ENCODE assay signal across 21 cellular contexts in the genomic region with DNA sequence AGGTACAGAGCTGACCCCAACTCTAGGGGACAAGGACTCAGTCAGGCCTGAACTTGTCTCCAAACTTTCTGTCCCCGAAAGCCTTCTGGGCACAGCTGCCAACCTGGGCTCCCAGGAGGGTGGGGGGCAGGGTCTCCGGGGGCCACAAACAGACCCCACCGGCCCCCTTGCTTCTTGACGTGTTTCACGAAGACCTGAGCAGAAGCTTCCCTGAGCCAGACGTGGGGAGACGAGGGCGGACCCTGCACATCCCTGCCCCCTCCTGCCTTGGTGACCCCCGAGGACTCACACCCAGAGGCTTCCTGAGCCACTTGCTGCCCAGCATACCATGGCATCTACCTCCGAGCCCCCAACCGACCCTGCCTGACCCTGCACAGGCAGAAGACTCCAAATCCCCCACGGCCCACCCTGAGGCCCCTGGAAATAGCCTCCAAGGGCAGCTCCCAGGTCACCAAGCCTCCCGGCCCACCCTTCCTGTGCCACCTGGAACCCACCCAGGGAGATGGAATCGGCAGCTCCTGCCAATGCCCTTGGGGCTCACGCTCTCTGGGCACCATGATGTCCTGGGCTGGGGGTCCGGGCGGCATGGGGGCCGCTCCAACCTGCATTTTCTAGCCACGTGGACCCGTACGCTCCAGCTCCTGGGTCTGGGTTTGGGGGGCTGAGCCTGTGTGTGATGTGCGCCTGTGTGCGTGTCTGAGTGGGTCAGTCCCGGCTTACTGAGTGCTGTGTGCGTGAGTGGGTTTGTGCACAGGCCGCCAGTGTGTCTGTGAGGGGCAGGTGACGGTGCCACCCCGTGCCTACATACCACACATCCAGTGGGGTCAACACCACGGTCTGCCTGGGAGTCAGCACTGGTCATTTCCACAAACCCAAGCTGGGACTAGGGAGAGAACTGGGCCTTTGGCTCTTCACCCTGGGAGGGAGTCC. TPM values are rescaled to one million over a fixed set of nuclear protein-coding genes. Genes with fewer than 3 reads are reported as not detected.
DNase-seq lines count a peak whose midpoint lies in the region; ATAC-seq, FAIRE-seq and TF ChIP-seq lines count a peak whose summit lies in the region.
"Had no signal": no experiment of that assay in that cellular context is flagged by ENCODE, and none has a peak within 500 bp of the region (broad histone marks: within the 10 kb centered on the region; RNA-seq: fewer than 3 reads in every experiment).

No MANE protein-coding gene starts in this region.

- H3K27me3 ChIP-seq in HepG2 (ENCODE audit: control insufficient read depth in 1 of 2, insufficient read depth in 2 of 2, low read length in 2 of 2): peaks cover 41 to 69% of the 10 kb centered on the region in 2 experiments
- no peaks in the 10 kb centered on the region for H3K27me3 ChIP-seq in right lobe of liver
- peaks cover 47% of the 10 kb centered on the region for H3K27me3 ChIP-seq in gastroesophageal sphincter

- POLR2A ChIA-PET in HepG2 (lab: Yijun Ruan, JAX): interaction anchor here (0.8 to 2.2 kb wide), 3 partner anchors 18 to 325 kb away, joined by 3 to 11 read pairs (median 3); a partner anchor contains a TSS

- TF ChIP-seq EP300 in HepG2 (IDR thresholded peaks at IDR 0.05; ENCODE audit: low read depth in 2 of 2, low read length in 2 of 2) (no peak), HepG2 (CRISPR knock-in tag; IDR thresholded peaks at IDR 0.05; ENCODE audit: borderline replicate concordance) (no peak), gastroesophageal sphincter (IDR thresholded peaks at IDR 0.05) (no peak)

- intact Hi-C loops in HepG2 (cut with micrococcal nuclease; ENCODE audit: unreplicated experiment): loop anchor here (2.0 to 10.0 kb wide), 5 partner anchors 88 to 433 kb away; a partner anchor contains a TSS
- intact Hi-C loops in right lobe of liver (cut with DNase I): loop anchor here (10.0 kb wide), 1 partner anchor 435 kb away; a partner anchor contains a TSS

- peak overlapping the region; percentile 54; the same call in 1 of the 2 replicates for H3K4me2 ChIP-seq in HepG2 (ENCODE audit: low read depth, low read length)

- peaks cover 51% of the 10 kb centered on the region for H3K4me1 ChIP-seq in HepG2 (ENCODE audit: insufficient read depth, low read length)
- H3K4me1 ChIP-seq in right lobe of liver: peaks cover 0 to 13% (median 6%) of the 10 kb centered on the region in 4 donors
- peaks cover 0 to 33% (median 12%) of the 10 kb centered on the region in 3 donors for H3K4me1 ChIP-seq in gastroesophageal sphincter

- TF ChIP-seq CTCF in HepG2 (CRISPR knock-in tag; IDR thresholded peaks at IDR 0.05) (no peak), right lobe of liver (IDR thresholded peaks at IDR 0.05) (no peak), glutamatergic neuron (IDR thresholded peaks at IDR 0.05; ENCODE audit: partially characterized antibody, unreplicated experiment) (no peak), gastroesophageal sphincter (IDR thresholded peaks at IDR 0.05) (no peak)

- WGBS in HepG2 (ENCODE audit: low lambda C conversion rate): 49% methylated on average over 24 of the region's 29 CpGs
- WGBS in right lobe of liver (ENCODE audit: insufficient coverage, low coverage, low lambda C conversion rate, missing lambda C conversion rate): no CpG with 5 or more reads among the region's 29 CpGs
- 100% methylated on average over 1 to 2 of the region's 29 CpGs for WGBS in gastroesophageal sphincter (ENCODE audit: low coverage in 1 of 2), 2 donors

- TF ChIP-seq RAD21 in HepG2 (CRISPR knock-in tag; IDR thresholded peaks at IDR 0.05): no peak

- DNase-seq in HepG2 (ENCODE audit: low spot score): no peak
- no peak for DNase-seq in right lobe of liver
- DNase-seq in glutamatergic neuron: no peak
- no peak for DNase-seq in GDM1 (lab: John Stamatoyannopoulos, UW)
- DNase-seq: activated CD4-positive, CD25-positive, alpha-beta regulatory T cell treated with anti-CD3 and anti-CD28 coated beads, Interleukin-2, amount 50 U/mL, for 72 hours; activated CD8-positive, alpha-beta memory T cell treated with anti-CD3 and anti-CD28 coated beads, Interleukin-2, amount 10 ng/mL, durations not matched to agents 7 days and 5 days; CD4-positive, alpha-beta T cell; Kasumi-1; left cardiac atrium; SIG-M5; stimulated activated CD4-positive, alpha-beta T cell treated with anti-CD3 and anti-CD28 coated beads, Interleukin-15, amount 100 ng/mL, for 24 hours; stimulated activated naive CD4-positive, alpha-beta T cell; tibial artery had no signal

- no peak overlapping the region for H2AFZ ChIP-seq in HepG2 (ENCODE audit: low read length)

- no peaks in the 10 kb centered on the region for H3K36me3 ChIP-seq in HepG2 (replicated peaks in 1 of 2; ENCODE audit: control insufficient read depth in 1 of 2, insufficient read depth in 2 of 2, low read length in 2 of 2)
- no peaks in the 10 kb centered on the region for H3K36me3 ChIP-seq in right lobe of liver
- no peaks in the 10 kb centered on the region for H3K36me3 ChIP-seq in gastroesophageal sphincter
- H3K36me3 ChIP-seq: tibial artery had no signal

- H3K27ac Mint-ChIP-seq in glutamatergic neuron (ENCODE audit: unreplicated experiment): peak overlapping the region; percentile 22
- H3K27ac Mint-ChIP-seq: activated CD8-positive, alpha-beta memory T cell treated with anti-CD3 and anti-CD28 coated beads, Interleukin-2, amount 10 ng/mL, durations not matched to agents 7 days and 5 days; activated T-helper 2 cell treated with anti-CD3 and anti-CD28 coated beads, Interferon-gamma antibody, Interleukin-2, Interleukin-4, amounts not matched to agents 10 μg/mL and 5 μg/mL and 100 μg/mL, durations not matched to agents 14 hours and 24 hours and 36 hours; CD4-positive, alpha-beta T cell had no signal

- H3K4me3 ChIP-seq in HepG2 (replicated peaks in 1 of 3; ENCODE audit: insufficient read depth in 1 of 3, low read depth in 2 of 3, low read length in 3 of 3): peak overlapping the region in 1 of 3 experiments; percentile 15; a peak in 1 of 6 replicates
- H3K4me3 ChIP-seq in right lobe of liver: no peak overlapping the region
- H3K4me3 ChIP-seq in gastroesophageal sphincter: no peak overlapping the region
- H3K4me3 ChIP-seq: tibial artery had no signal

- no peak overlapping the region for H3K9ac ChIP-seq in HepG2 (ENCODE audit: insufficient read depth, low read depth, low read length)

- CTCF ChIA-PET in HepG2 (lab: Yijun Ruan, JAX; ENCODE audit: low intra/inter-chr PET ratio, low total read pairs): interaction anchor here (2.7 kb wide), 1 partner anchor 40 kb away, joined by 29 read pairs; no protein-coding TSS in a partner anchor

- H3K27ac ChIP-seq in HepG2 (ENCODE audit: extremely low read length, insufficient read depth, low read length) (no peak overlapping the region), right lobe of liver (no peak overlapping the region), gastroesophageal sphincter (no peak overlapping the region)
- H3K27ac ChIP-seq: tibial artery had no signal

- no TSS peak for BruUV-seq in HepG2 (replicated peaks; lab: Mats Ljungman, UMichigan)

- peaks cover 5% of the 10 kb centered on the region for H3K36me3 Mint-ChIP-seq in glutamatergic neuron (ENCODE audit: unreplicated experiment)
- H3K36me3 Mint-ChIP-seq: activated CD8-positive, alpha-beta memory T cell treated with anti-CD3 and anti-CD28 coated beads, Interleukin-2, amount 10 ng/mL, durations not matched to agents 7 days and 5 days had no signal

- no peak for ATAC-seq in HepG2
- no peak for ATAC-seq in right lobe of liver
- no peak for ATAC-seq in gastroesophageal sphincter
- ATAC-seq in HG03521 (IDR thresholded peaks at IDR 0.05; ENCODE audit: unreplicated experiment): no peak
- ATAC-seq: activated CD8-positive, alpha-beta memory T cell treated with anti-CD3 and anti-CD28 coated beads, Interleukin-2, amount 10 ng/mL, durations not matched to agents 7 days and 5 days; left cardiac atrium had no signal

- no peaks in the 10 kb centered on the region for H3K9me3 ChIP-seq in HepG2 (ENCODE audit: low read length)
- H3K9me3 ChIP-seq in right lobe of liver: no peaks in the 10 kb centered on the region
- H3K9me3 ChIP-seq in gastroesophageal sphincter: no peaks in the 10 kb centered on the region
- H3K9me3 ChIP-seq: tibial artery had no signal

- peaks cover 6% of the 10 kb centered on the region for H3K4me1 Mint-ChIP-seq in glutamatergic neuron (ENCODE audit: low read depth, unreplicated experiment)

- no peaks in the 10 kb centered on the region for H3K79me2 ChIP-seq in HepG2 (ENCODE audit: insufficient read depth, low read length)

- in situ Hi-C loops in HepG2 (cut with HindIII; ENCODE audit: extremely low pct_ligation_motif_present, low pct_unique_long_range_greater_than_20kb): loop anchor here (5.0 kb wide), 1 partner anchor 38 kb away; no protein-coding TSS in a partner anchor

- peaks cover 8% of the 10 kb centered on the region for H3K9me3 Mint-ChIP-seq in glutamatergic neuron (ENCODE audit: unreplicated experiment)
- H3K9me3 Mint-ChIP-seq: activated T-helper 2 cell treated with anti-CD3 and anti-CD28 coated beads, Interferon-gamma antibody, Interleukin-2, Interleukin-4, amounts not matched to agents 10 μg/mL and 5 μg/mL and 100 μg/mL, durations not matched to agents 14 hours and 24 hours and 36 hours; CD4-positive, alpha-beta T cell had no signal

- H3K27me3 Mint-ChIP-seq in glutamatergic neuron (ENCODE audit: unreplicated experiment): peaks cover 8% of the 10 kb centered on the region
- H3K27me3 Mint-ChIP-seq: CD4-positive, alpha-beta T cell had no signal

- FAIRE-seq in HepG2 (lab: Jason Lieb, UNC): no peak
- FAIRE-seq: frontal cortex had no signal

- no peak for TF ChIP-seq POLR2A in HepG2 (IDR thresholded peaks at IDR 0.05; ENCODE audit: insufficient read depth in 1 of 2, low read depth in 2 of 2, low read length in 2 of 2)
- TF ChIP-seq POLR2A in right lobe of liver (IDR thresholded peaks at IDR 0.05): no peak
- TF ChIP-seq POLR2A in gastroesophageal sphincter (IDR thresholded peaks at IDR 0.05): no peak

- H3K4me3 Mint-ChIP-seq in glutamatergic neuron (ENCODE audit: unreplicated experiment): no peak overlapping the region
- H3K4me3 Mint-ChIP-seq: activated CD8-positive, alpha-beta memory T cell treated with anti-CD3 and anti-CD28 coated beads, Interleukin-2, amount 10 ng/mL, durations not matched to agents 7 days and 5 days; CD4-positive, alpha-beta T cell had no signal

- H4K20me1 ChIP-seq in HepG2 (ENCODE audit: insufficient read depth, low read length): no peaks in the 10 kb centered on the region

RNA-seq across cellular contexts. Expression of a gene that starts 2.5 kb away (rescaled TPM):
- not detected in 2 replicates for total RNA-seq in HepG2 (2016; rRNA removed; fragmentation: Illumina TruSeq; extraction: Trizol)
- not detected in 2 replicates for total RNA-seq in HepG2 (2016; cell fraction: cytosol; rRNA removed; fragmentation: Illumina TruSeq; extraction: Trizol; ENCODE audit: low read depth)
- total RNA-seq in HepG2 (2016; cell fraction: insoluble cytoplasmic fraction; rRNA removed; fragmentation: Illumina TruSeq; extraction: Trizol): not detected in 2 replicates
- total RNA-seq in HepG2 (2016; cell fraction: membrane; rRNA removed; fragmentation: Illumina TruSeq; extraction: Trizol): not detected in 2 replicates
- not detected in 2 replicates for total RNA-seq in HepG2 (2016; cell fraction: nucleus; rRNA removed; fragmentation: Illumina TruSeq; extraction: Trizol)
- 0.07 and 0.08 TPM in 2 replicates for polyA plus RNA-seq in HepG2 (2011; rRNA removed)
- 0.05 and 0.08 TPM in 2 replicates for polyA plus RNA-seq in HepG2 (2011; cell fraction: cytosol; rRNA removed)
- 0.27 and 0.42 TPM in 2 replicates for polyA plus RNA-seq in HepG2 (2011; cell fraction: nucleus; rRNA removed)
- 0.09 and 0.11 TPM in 2 replicates for polyA plus RNA-seq in HepG2 (2012)
- not detected in 2 replicates for polyA plus RNA-seq in HepG2 (2016; cell fraction: cytosol; fragmentation: Illumina TruSeq; extraction: Trizol; ENCODE audit: low read depth)
- not detected in 2 replicates for polyA plus RNA-seq in HepG2 (2016; cell fraction: insoluble cytoplasmic fraction; fragmentation: Illumina TruSeq; extraction: Trizol; ENCODE audit: low read depth)
- polyA plus RNA-seq in HepG2 (2016; cell fraction: membrane; fragmentation: Illumina TruSeq; extraction: Trizol; ENCODE audit: low read depth): not detected in 2 replicates
- polyA plus RNA-seq in HepG2 (2016; cell fraction: nucleus; fragmentation: Illumina TruSeq; extraction: Trizol; ENCODE audit: insufficient read depth, low read depth): not detected in 2 replicates
- 0.18 and 9.4 TPM in 2 replicates for polyA minus RNA-seq in HepG2 (2011; rRNA and poly(A)+ RNA removed; ENCODE audit: low replicate concordance)
- polyA minus RNA-seq in HepG2 (2011; cell fraction: cytosol; rRNA and poly(A)+ RNA removed): not detected in 2 replicates
- 0.12 and 0.13 TPM in 2 replicates for polyA minus RNA-seq in HepG2 (2011; cell fraction: nucleus; rRNA and poly(A)+ RNA removed)
- total RNA-seq in right lobe of liver: 10 to 100 TPM in 1 of 6 experiments, 1 to 10 TPM in 3, under 1 TPM in 2; 0.78 to 11.0 (median 3.6) TPM
- total RNA-seq in glutamatergic neuron (ENCODE audit: unreplicated experiment): 0.17 TPM
- 1 to 10 TPM in 1 of 4 donors, under 1 TPM in 2, not detected in 1; 0.13 to 2.1 (median 0.42) TPM for total RNA-seq in gastroesophageal sphincter
- total RNA-seq: A673, epithelial cell of proximal tubule, frontal cortex had no signal

RNA-seq across cellular contexts. Expression of a gene that starts 7.8 kb away (rescaled TPM):
- total RNA-seq in HepG2 (2016; rRNA removed; fragmentation: Illumina TruSeq; extraction: Trizol) (not detected in 2 replicates), right lobe of liver (not detected), glutamatergic neuron (ENCODE audit: unreplicated experiment) (not detected), gastroesophageal sphincter (not detected)
- total RNA-seq in HepG2 (2016; cell fraction: cytosol; rRNA removed; fragmentation: Illumina TruSeq; extraction: Trizol; ENCODE audit: low read depth): not detected in 2 replicates
- not detected in 2 replicates for total RNA-seq in HepG2 (2016; cell fraction: insoluble cytoplasmic fraction; rRNA removed; fragmentation: Illumina TruSeq; extraction: Trizol)
- not detected in 2 replicates for total RNA-seq in HepG2 (2016; cell fraction: membrane; rRNA removed; fragmentation: Illumina TruSeq; extraction: Trizol)
- not detected in 2 replicates for total RNA-seq in HepG2 (2016; cell fraction: nucleus; rRNA removed; fragmentation: Illumina TruSeq; extraction: Trizol)
- 0.09 TPM in 1 of 2 replicates, not detected in the other for polyA plus RNA-seq in HepG2 (2011; rRNA removed)
- not detected in 2 replicates for polyA plus RNA-seq in HepG2 (2011; cell fraction: cytosol; rRNA removed)
- 0.10 and 0.37 TPM in 2 replicates for polyA plus RNA-seq in HepG2 (2011; cell fraction: nucleus; rRNA removed)
- polyA plus RNA-seq in HepG2 (2012): 0.17 TPM in 1 of 2 replicates, not detected in the other
- not detected in 2 replicates for polyA plus RNA-seq in HepG2 (2016; cell fraction: cytosol; fragmentation: Illumina TruSeq; extraction: Trizol; ENCODE audit: low read depth)
- not detected in 2 replicates for polyA plus RNA-seq in HepG2 (2016; cell fraction: insoluble cytoplasmic fraction; fragmentation: Illumina TruSeq; extraction: Trizol; ENCODE audit: low read depth)
- polyA plus RNA-seq in HepG2 (2016; cell fraction: membrane; fragmentation: Illumina TruSeq; extraction: Trizol; ENCODE audit: low read depth): not detected in 2 replicates
- not detected in 2 replicates for polyA plus RNA-seq in HepG2 (2016; cell fraction: nucleus; fragmentation: Illumina TruSeq; extraction: Trizol; ENCODE audit: insufficient read depth, low read depth)
- 0.28 TPM in 1 of 2 replicates, not detected in the other for polyA minus RNA-seq in HepG2 (2011; rRNA and poly(A)+ RNA removed; ENCODE audit: low replicate concordance)
- polyA minus RNA-seq in HepG2 (2011; cell fraction: cytosol; rRNA and poly(A)+ RNA removed): not detected in 2 replicates
- not detected in 2 replicates for polyA minus RNA-seq in HepG2 (2011; cell fraction: nucleus; rRNA and poly(A)+ RNA removed)
- total RNA-seq: A673; activated CD8-positive, alpha-beta memory T cell treated with anti-CD3 and anti-CD28 coated beads, Interleukin-2, amount 10 ng/mL, durations not matched to agents 7 days and 5 days; activated T-helper 2 cell treated with anti-CD3 and anti-CD28 coated beads, Interferon-gamma antibody, Interleukin-2, Interleukin-4, amounts not matched to agents 10 μg/mL and 5 μg/mL and 100 μg/mL, durations not matched to agents 14 hours and 24 hours and 36 hours; CD4-positive, alpha-beta T cell; dermis microvascular lymphatic vessel endothelial cell; epithelial cell of proximal tubule; frontal cortex; left cardiac atrium; mononuclear cell had no signal

RNA-seq across cellular contexts. Expression of a gene that starts 14.3 kb away (rescaled TPM):
- not detected in 2 replicates for total RNA-seq in HepG2 (2016; rRNA removed; fragmentation: Illumina TruSeq; extraction: Trizol)
- not detected in 2 replicates for total RNA-seq in HepG2 (2016; cell fraction: cytosol; rRNA removed; fragmentation: Illumina TruSeq; extraction: Trizol; ENCODE audit: low read depth)
- not detected in 2 replicates for total RNA-seq in HepG2 (2016; cell fraction: insoluble cytoplasmic fraction; rRNA removed; fragmentation: Illumina TruSeq; extraction: Trizol)
- not detected in 2 replicates for total RNA-seq in HepG2 (2016; cell fraction: membrane; rRNA removed; fragmentation: Illumina TruSeq; extraction: Trizol)
- total RNA-seq in HepG2 (2016; cell fraction: nucleus; rRNA removed; fragmentation: Illumina TruSeq; extraction: Trizol): not detected in 2 replicates
- polyA plus RNA-seq in HepG2 (2011; rRNA removed): 0.07 and 0.13 TPM in 2 replicates
- 0.19 and 0.23 TPM in 2 replicates for polyA plus RNA-seq in HepG2 (2011; cell fraction: cytosol; rRNA removed)
- 0.45 and 0.48 TPM in 2 replicates for polyA plus RNA-seq in HepG2 (2011; cell fraction: nucleus; rRNA removed)
- polyA plus RNA-seq in HepG2 (2012): 0.05 TPM in 1 of 2 replicates, not detected in the other
- polyA plus RNA-seq in HepG2 (2016; cell fraction: cytosol; fragmentation: Illumina TruSeq; extraction: Trizol; ENCODE audit: low read depth): not detected in 2 replicates
- polyA plus RNA-seq in HepG2 (2016; cell fraction: insoluble cytoplasmic fraction; fragmentation: Illumina TruSeq; extraction: Trizol; ENCODE audit: low read depth): not detected in 2 replicates
- not detected in 2 replicates for polyA plus RNA-seq in HepG2 (2016; cell fraction: membrane; fragmentation: Illumina TruSeq; extraction: Trizol; ENCODE audit: low read depth)
- not detected in 2 replicates for polyA plus RNA-seq in HepG2 (2016; cell fraction: nucleus; fragmentation: Illumina TruSeq; extraction: Trizol; ENCODE audit: insufficient read depth, low read depth)
- 0.10 and 0.84 TPM in 2 replicates for polyA minus RNA-seq in HepG2 (2011; rRNA and poly(A)+ RNA removed; ENCODE audit: low replicate concordance)
- not detected in 2 replicates for polyA minus RNA-seq in HepG2 (2011; cell fraction: cytosol; rRNA and poly(A)+ RNA removed)
- polyA minus RNA-seq in HepG2 (2011; cell fraction: nucleus; rRNA and poly(A)+ RNA removed): not detected in 2 replicates
- not detected for total RNA-seq in right lobe of liver
- total RNA-seq in glutamatergic neuron (ENCODE audit: unreplicated experiment): 9.3 TPM
- under 1 TPM in 1 of 4 donors, not detected in 3; 0.27 TPM for total RNA-seq in gastroesophageal sphincter

RNA-seq across cellular contexts. Expression of a gene that starts 19.1 kb away (rescaled TPM):
- total RNA-seq in HepG2 (2016; rRNA removed; fragmentation: Illumina TruSeq; extraction: Trizol) (6.0 and 7.0 TPM in 2 replicates), right lobe of liver (10 to 100 TPM; 50.2 to 99.4 (median 76.7) TPM), glutamatergic neuron (ENCODE audit: unreplicated experiment) (293 TPM), gastroesophageal sphincter (100 to 1,000 TPM; 114 to 256 (median 162) TPM)
- total RNA-seq in HepG2 (2016; cell fraction: cytosol; rRNA removed; fragmentation: Illumina TruSeq; extraction: Trizol; ENCODE audit: low read depth): 21.9 and 23.8 TPM in 2 replicates
- 4.3 and 5.4 TPM in 2 replicates for total RNA-seq in HepG2 (2016; cell fraction: insoluble cytoplasmic fraction; rRNA removed; fragmentation: Illumina TruSeq; extraction: Trizol)
- total RNA-seq in HepG2 (2016; cell fraction: membrane; rRNA removed; fragmentation: Illumina TruSeq; extraction: Trizol): 16.4 and 22.5 TPM in 2 replicates
- 5.4 and 6.2 TPM in 2 replicates for total RNA-seq in HepG2 (2016; cell fraction: nucleus; rRNA removed; fragmentation: Illumina TruSeq; extraction: Trizol)
- polyA plus RNA-seq in HepG2 (2011; rRNA removed): 1.8 and 2.2 TPM in 2 replicates
- polyA plus RNA-seq in HepG2 (2011; cell fraction: cytosol; rRNA removed): 2.4 and 6.2 TPM in 2 replicates
- polyA plus RNA-seq in HepG2 (2011; cell fraction: nucleus; rRNA removed): 6.3 and 9.5 TPM in 2 replicates
- polyA plus RNA-seq in HepG2 (2012): 12.0 and 18.6 TPM in 2 replicates
- polyA plus RNA-seq in HepG2 (2016; cell fraction: cytosol; fragmentation: Illumina TruSeq; extraction: Trizol; ENCODE audit: low read depth): 606 and 718 TPM in 2 replicates
- 42.4 and 57.7 TPM in 2 replicates for polyA plus RNA-seq in HepG2 (2016; cell fraction: insoluble cytoplasmic fraction; fragmentation: Illumina TruSeq; extraction: Trizol; ENCODE audit: low read depth)
- 288 and 295 TPM in 2 replicates for polyA plus RNA-seq in HepG2 (2016; cell fraction: membrane; fragmentation: Illumina TruSeq; extraction: Trizol; ENCODE audit: low read depth)
- polyA plus RNA-seq in HepG2 (2016; cell fraction: nucleus; fragmentation: Illumina TruSeq; extraction: Trizol; ENCODE audit: insufficient read depth, low read depth): 40.1 and 40.2 TPM in 2 replicates
- 8.4 and 13.9 TPM in 2 replicates for polyA minus RNA-seq in HepG2 (2011; rRNA and poly(A)+ RNA removed; ENCODE audit: low replicate concordance)
- polyA minus RNA-seq in HepG2 (2011; cell fraction: cytosol; rRNA and poly(A)+ RNA removed): 15.8 and 39.4 TPM in 2 replicates
- 4.5 and 4.8 TPM in 2 replicates for polyA minus RNA-seq in HepG2 (2011; cell fraction: nucleus; rRNA and poly(A)+ RNA removed)

RNA-seq across cellular contexts. Expression of a gene that starts 34.3 kb away (rescaled TPM):
- total RNA-seq in HepG2 (2016; rRNA removed; fragmentation: Illumina TruSeq; extraction: Trizol): 8.4 and 10.1 TPM in 2 replicates
- 1.7 and 2.1 TPM in 2 replicates for total RNA-seq in HepG2 (2016; cell fraction: cytosol; rRNA removed; fragmentation: Illumina TruSeq; extraction: Trizol; ENCODE audit: low read depth)
- 6.8 and 10.0 TPM in 2 replicates for total RNA-seq in HepG2 (2016; cell fraction: insoluble cytoplasmic fraction; rRNA removed; fragmentation: Illumina TruSeq; extraction: Trizol)
- 2.8 and 4.3 TPM in 2 replicates for total RNA-seq in HepG2 (2016; cell fraction: membrane; rRNA removed; fragmentation: Illumina TruSeq; extraction: Trizol)
- total RNA-seq in HepG2 (2016; cell fraction: nucleus; rRNA removed; fragmentation: Illumina TruSeq; extraction: Trizol): 12.8 and 18.4 TPM in 2 replicates
- polyA plus RNA-seq in HepG2 (2011; rRNA removed): 9.6 and 16.1 TPM in 2 replicates
- polyA plus RNA-seq in HepG2 (2011; cell fraction: cytosol; rRNA removed): 4.5 and 6.0 TPM in 2 replicates
- polyA plus RNA-seq in HepG2 (2011; cell fraction: nucleus; rRNA removed): 39.6 and 48.2 TPM in 2 replicates
- 12.3 and 14.4 TPM in 2 replicates for polyA plus RNA-seq in HepG2 (2012)
- polyA plus RNA-seq in HepG2 (2016; cell fraction: cytosol; fragmentation: Illumina TruSeq; extraction: Trizol; ENCODE audit: low read depth): 0.26 and 0.46 TPM in 2 replicates
- 5.2 and 6.9 TPM in 2 replicates for polyA plus RNA-seq in HepG2 (2016; cell fraction: insoluble cytoplasmic fraction; fragmentation: Illumina TruSeq; extraction: Trizol; ENCODE audit: low read depth)
- 0.43 and 0.84 TPM in 2 replicates for polyA plus RNA-seq in HepG2 (2016; cell fraction: membrane; fragmentation: Illumina TruSeq; extraction: Trizol; ENCODE audit: low read depth)
- polyA plus RNA-seq in HepG2 (2016; cell fraction: nucleus; fragmentation: Illumina TruSeq; extraction: Trizol; ENCODE audit: insufficient read depth, low read depth): 17.4 and 18.8 TPM in 2 replicates
- 33.2 and 74.9 TPM in 2 replicates for polyA minus RNA-seq in HepG2 (2011; rRNA and poly(A)+ RNA removed; ENCODE audit: low replicate concordance)
- polyA minus RNA-seq in HepG2 (2011; cell fraction: cytosol; rRNA and poly(A)+ RNA removed): 41.7 and 42.0 TPM in 2 replicates
- polyA minus RNA-seq in HepG2 (2011; cell fraction: nucleus; rRNA and poly(A)+ RNA removed): 35.3 and 47.0 TPM in 2 replicates
- 10 to 100 TPM; 14.8 to 30.3 (median 24.1) TPM for total RNA-seq in right lobe of liver
- 87.7 TPM for total RNA-seq in glutamatergic neuron (ENCODE audit: unreplicated experiment)
- 10 to 100 TPM; 14.2 to 22.2 (median 20.2) TPM for total RNA-seq in gastroesophageal sphincter
